Comparison of ENCODE assay signal across 20 cellular contexts in genomic region chr17:30930495-30930894, GRCh38. TPM values are rescaled to one million over a fixed set of nuclear protein-coding genes. Genes with fewer than 3 reads are reported as not detected.
"Had no signal": no experiment of that assay in that cellular context is flagged by ENCODE, and none has a peak within 500 bp of the region (broad histone marks: within the 10 kb centered on the region; RNA-seq: fewer than 3 reads in every experiment).

No MANE protein-coding gene starts in this region.

- H3K36me3 Mint-ChIP-seq: T-cell had no signal

- DNase-seq: KBM-7, MV-4-11, NCI-H1092, NCI-H1436, NCI-H187, NCI-H2029, NCI-H2081 treated with DMSO at 0.1 percent for 48 hours, NCI-H2171, NCI-H226, NCI-H446, NCI-H510A, NCI-H524 treated with DMSO at 0.1 percent for 48 hours, NCI-H69, NCI-H774, SHP77, SK-N-SH, SW 1271, T-cell had no signal

- H3K9me3 ChIP-seq: SK-N-SH had no signal

- H3K27ac Mint-ChIP-seq: T-cell had no signal

- H3K9ac ChIP-seq: SK-N-SH had no signal

- H3K9me3 Mint-ChIP-seq: T-cell had no signal

- H3K4me2 ChIP-seq: SK-N-SH had no signal

- H3K27ac ChIP-seq: RWPE1 had no signal

- H3K4me1 Mint-ChIP-seq: T-cell had no signal

- H3K4me3 Mint-ChIP-seq: T-cell had no signal

RNA-seq across cellular contexts. Expression of gene ADAP2, which starts 8.8 kb away (rescaled TPM):
- total RNA-seq: HT1080 had no signal

RNA-seq across cellular contexts. Expression of gene RNF135, which starts 40.3 kb away (rescaled TPM):
- polyA plus RNA-seq: SK-N-SH had no signal
